Comparison of ENCODE assay signal across 1 cellular context in genomic region chr2:65421432-65421748, GRCh38.
A peak's percentile ranks its signal among the peaks of the same experiment; 100 is the strongest.
TF ChIP-seq lines count a peak whose summit lies in the region.

No MANE protein-coding gene starts in this region.

TF ChIP-seq in K562, 482 proteins besides CTCF, POLR2A, EP300 and RAD21:
- TF ChIP-seq AFF4 (CRISPR knock-in tag; IDR thresholded peaks at IDR 0.05) (no peak), SP1 (CRISPR knock-in tag; IDR thresholded peaks at IDR 0.05) (no peak), CBX8 (IDR thresholded peaks at IDR 0.05; ENCODE audit: borderline replicate concordance, extremely low read depth, low read depth, low read length, poor library complexity, severe bottlenecking) (no peak), ATF6 (CRISPR knock-in tag; IDR thresholded peaks at IDR 0.05) (no peak), ZNF507 (tag; conservative IDR thresholded peaks at IDR 0.05) (0 out of 2 replicates have a peak, but pooled peaks have one; percentile 10)
